1 cellular context compared by ENCODE assay signal in genomic region chr9:128887914-128888350, GRCh38.
TF ChIP-seq lines count a peak whose summit lies in the region.

No MANE protein-coding gene starts in this region.

TF ChIP-seq in WTC11, 78 proteins besides CTCF, POLR2A, EP300 and RAD21 (continued from another document):
- TF ChIP-seq ZNF281 (CRISPR knock-in tag; IDR thresholded peaks at IDR 0.05): peak; percentile 90
- TF ChIP-seq GTF2I (CRISPR knock-in tag; conservative IDR thresholded peaks at IDR 0.05): no peak
- no peak for TF ChIP-seq NFYB (CRISPR knock-in tag; conservative IDR thresholded peaks at IDR 0.05; ENCODE audit: low read depth)
- no peak for TF ChIP-seq PRRX2 (CRISPR knock-in tag; IDR thresholded peaks at IDR 0.05)
- TF ChIP-seq TEAD1 (CRISPR knock-in tag; IDR thresholded peaks at IDR 0.05): peak; percentile 99
- TF ChIP-seq ZNF219 (CRISPR knock-in tag; IDR thresholded peaks at IDR 0.05; ENCODE audit: borderline replicate concordance): peak; percentile 79; the same call in 1 of the 2 replicates
- no peak for TF ChIP-seq STAT6 (CRISPR knock-in tag; conservative IDR thresholded peaks at IDR 0.05; ENCODE audit: low read depth)
- no peak for TF ChIP-seq JUN (CRISPR knock-in tag; IDR thresholded peaks at IDR 0.05)
- TF ChIP-seq SMAD3 (CRISPR knock-in tag; IDR thresholded peaks at IDR 0.05; ENCODE audit: borderline replicate concordance): 0 out of 2 replicates have a peak, but pooled peaks have one; percentile 34
- TF ChIP-seq ZNF423 (CRISPR knock-in tag; IDR thresholded peaks at IDR 0.05): peak; percentile 98
- TF ChIP-seq USF1 (CRISPR knock-in tag; IDR thresholded peaks at IDR 0.05): no peak; the same call in 1 of the 2 replicates
- no peak for TF ChIP-seq KAT7 (CRISPR knock-in tag; IDR thresholded peaks at IDR 0.05; ENCODE audit: borderline replicate concordance)
- TF ChIP-seq ELF4 (CRISPR knock-in tag; IDR thresholded peaks at IDR 0.05; ENCODE audit: low read depth): no peak
- no peak for TF ChIP-seq ERG (CRISPR knock-in tag; IDR thresholded peaks at IDR 0.05)
